Comparison of ENCODE assay signal across 21 cellular contexts in genomic region chr21:26087223-26087918, GRCh38.
DNase-seq lines count a peak whose midpoint lies in the region; ATAC-seq, FAIRE-seq and TF ChIP-seq lines count a peak whose summit lies in the region.
"Had no signal": no experiment of that assay in that cellular context is flagged by ENCODE, and none has a peak within 500 bp of the region (broad histone marks: within the 10 kb centered on the region; RNA-seq: fewer than 3 reads in every experiment).

No MANE protein-coding gene starts in this region.

- peak; percentile 77 for ATAC-seq in activated CD4-positive, alpha-beta T cell treated with anti-CD3 and anti-CD28 coated beads for 36 hours
- ATAC-seq in HG03045 (IDR thresholded peaks at IDR 0.05; ENCODE audit: unreplicated experiment) = no peak

- H3K36me3 ChIP-seq in HEK293 (ENCODE audit: control insufficient read depth in 2 of 2, insufficient read depth in 1 of 2, low read length in 2 of 2) = peaks cover 5 to 6% of the 10 kb centered on the region in 2 experiments; a peak in 2 of 3 replicates

- intact Hi-C loops in activated CD4-positive, alpha-beta T cell treated with anti-CD3 and anti-CD28 coated beads for 36 hours (cut with DNase I, micrococcal nuclease) = no loop called here

- peaks cover 15% of the 10 kb centered on the region for H3K4me1 Mint-ChIP-seq in activated CD4-positive, alpha-beta T cell treated with anti-CD3 and anti-CD28 coated beads for 36 hours
- H3K4me1 Mint-ChIP-seq in mesothelial cell of epicardium = peaks cover 16% of the 10 kb centered on the region

- no peak overlapping the region for H3K4me3 ChIP-seq in HEK293 (ENCODE audit: low read depth, low read length)
- H3K4me3 ChIP-seq: SJCRH30 had no signal

- no peak for DNase-seq in activated CD4-positive, alpha-beta T cell treated with anti-CD3 and anti-CD28 coated beads for 36 hours
- DNase-seq in activated CD4-positive, alpha-beta T cell treated with anti-CD3 and anti-CD28 coated beads for 1 hour = no peak
- DNase-seq in NCI-H69 (lab: John Stamatoyannopoulos, UW) (peak; percentile 43), mesothelial cell of epicardium (ENCODE audit: low spot score in 2 of 2, unreplicated experiment in 2 of 2) (no peak), urothelium cell line (ENCODE audit: low spot score) (no peak), AML-193 (lab: John Stamatoyannopoulos, UW) (no peak)
- DNase-seq: COR-L47; DMS53; GDM1; Karpas-422; NCI-H146; NCI-H2107; NCI-H510A treated with DMSO at 0.1 percent for 48 hours; NK-92 treated with Interleukin-12 subunit alpha and Interleukin-12 subunit beta, amount 100 ng/mL, for 24 hours; OCI-M1; SJCRH30 had no signal

- POLR2A ChIA-PET in activated CD4-positive, alpha-beta T cell treated with anti-CD3 and anti-CD28 coated beads for 36 hours (lab: Charles Lee) = no interaction called here
- POLR2A ChIA-PET in HEK293 (lab: Yijun Ruan, JAX) = no interaction called here

- no peak for FAIRE-seq in urothelium cell line (lab: Jason Lieb, UNC)
- FAIRE-seq: A204.1 had no signal

- peaks cover 19% of the 10 kb centered on the region for H3K36me3 Mint-ChIP-seq in activated CD4-positive, alpha-beta T cell treated with anti-CD3 and anti-CD28 coated beads for 36 hours (ENCODE audit: low read depth)
- peaks cover 33% of the 10 kb centered on the region for H3K36me3 Mint-ChIP-seq in mesothelial cell of epicardium

- H3K27me3 Mint-ChIP-seq in activated CD4-positive, alpha-beta T cell treated with anti-CD3 and anti-CD28 coated beads for 36 hours = no peaks in the 10 kb centered on the region
- H3K27me3 Mint-ChIP-seq in mesothelial cell of epicardium (ENCODE audit: low read depth) = no peaks in the 10 kb centered on the region

- no peaks in the 10 kb centered on the region for H3K9me3 ChIP-seq in HEK293 (ENCODE audit: control insufficient read depth, insufficient read depth, low read depth, low read length)
- H3K9me3 ChIP-seq: SJCRH30 had no signal

- no peaks in the 10 kb centered on the region for H3K9me3 Mint-ChIP-seq in activated CD4-positive, alpha-beta T cell treated with anti-CD3 and anti-CD28 coated beads for 36 hours (ENCODE audit: low read depth)
- peaks cover 9% of the 10 kb centered on the region for H3K9me3 Mint-ChIP-seq in mesothelial cell of epicardium

- H3K4me1 ChIP-seq in HEK293 (ENCODE audit: control insufficient read depth, insufficient read depth, low read length) = peaks cover 12% of the 10 kb centered on the region; the same call in 1 of the 2 replicates

- CTCF ChIA-PET in activated CD4-positive, alpha-beta T cell treated with anti-CD3 and anti-CD28 coated beads for 36 hours (lab: Charles Lee) = no interaction called here
- CTCF ChIA-PET in HEK293 (lab: Yijun Ruan, JAX) = no interaction called here

- H3K27ac ChIP-seq in HEK293 (ENCODE audit: extremely low read depth, low read depth, low read length) = no peak overlapping the region
- H3K27ac ChIP-seq: C4-2B, RWPE1, SJCRH30 had no signal

- no peak overlapping the region for H3K4me3 Mint-ChIP-seq in activated CD4-positive, alpha-beta T cell treated with anti-CD3 and anti-CD28 coated beads for 36 hours
- H3K4me3 Mint-ChIP-seq in mesothelial cell of epicardium = no peak overlapping the region

- peak overlapping the region; percentile 15 for H3K27ac Mint-ChIP-seq in activated CD4-positive, alpha-beta T cell treated with anti-CD3 and anti-CD28 coated beads for 36 hours
- peak overlapping the region; percentile 19 for H3K27ac Mint-ChIP-seq in mesothelial cell of epicardium

- no peak for TF ChIP-seq CTCF in HEK293 (tag by site-specific recombination; IDR thresholded peaks at IDR 0.05)
- no peak for TF ChIP-seq CTCF in mesothelial cell of epicardium (IDR thresholded peaks at IDR 0.05; ENCODE audit: unreplicated experiment)

TF ChIP-seq in HEK293, 187 proteins besides CTCF, POLR2A, EP300 and RAD21:
- TF ChIP-seq GLIS1 (tag by site-specific recombination; IDR thresholded peaks at IDR 0.05) = no peak
- TF ChIP-seq PRDM6 (tag by site-specific recombination; IDR thresholded peaks at IDR 0.05) = peak; percentile 63; the same call in 1 of the 2 replicates
